Comparison of ENCODE assay signal across 20 cellular contexts in the genomic region with DNA sequence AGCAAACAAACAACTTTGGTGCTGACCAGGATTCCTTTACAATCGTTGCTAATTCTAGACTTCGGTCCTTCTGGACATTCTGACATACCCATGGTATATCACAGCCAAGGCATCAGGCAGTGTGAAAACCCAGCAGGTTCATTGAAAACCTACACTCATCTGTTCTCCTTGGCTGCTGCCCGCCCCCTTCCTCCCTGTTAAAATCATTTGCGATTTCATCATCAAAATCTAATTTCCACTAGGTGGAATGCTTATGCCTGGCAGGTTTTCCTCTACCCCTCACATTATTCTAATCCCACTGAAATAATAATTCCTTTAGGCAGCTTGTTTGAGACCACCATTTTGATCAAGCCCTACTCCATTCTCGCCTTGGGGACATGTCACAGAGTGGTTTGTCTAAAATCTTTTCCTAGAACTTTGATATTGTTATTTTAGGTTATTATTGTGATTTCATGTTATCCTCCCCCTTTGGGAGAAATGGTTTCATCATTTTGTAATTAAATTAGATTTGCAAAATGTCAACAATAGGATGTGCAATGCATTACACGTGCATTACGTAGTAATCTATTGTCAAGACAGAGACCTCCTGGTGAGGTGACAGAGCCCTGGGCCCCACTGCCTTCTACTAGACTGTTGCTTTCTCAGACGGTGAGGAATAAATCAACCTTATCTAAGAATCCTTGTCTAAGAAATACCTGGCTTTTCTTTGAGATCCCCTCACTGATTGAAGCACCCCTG.
"Had no signal": no experiment of that assay in that cellular context is flagged by ENCODE, and none has a peak within 500 bp of the region (broad histone marks: within the 10 kb centered on the region; RNA-seq: fewer than 3 reads in every experiment).

No MANE protein-coding gene starts in this region.

- H3K27me3 ChIP-seq: brain microvascular endothelial cell, heart right ventricle, neural progenitor cell, pancreas had no signal

- DNase-seq: activated CD4-positive, alpha-beta memory T cell treated with anti-CD3 and anti-CD28 coated beads, Interleukin-2, amount 10 ng/mL, durations not matched to agents 7 days and 5 days; activated CD4-positive, alpha-beta T cell treated with anti-CD3 and anti-CD28 coated beads for 36 hours; activated gamma-delta T cell; activated naive CD8-positive, alpha-beta T cell treated with anti-CD3 and anti-CD28 coated beads for 36 hours; activated T-cell treated with anti-CD3 and anti-CD28 coated beads, Interleukin-2, amount 50 U/mL, for 24 hours; anterior cingulate cortex; brain microvascular endothelial cell; effector memory CD4-positive, alpha-beta T cell; heart right ventricle; left cardiac atrium; lower lobe of right lung; midbrain; pancreas; stimulated activated CD4-positive, alpha-beta T cell treated with anti-CD3 and anti-CD28 coated beads, Interleukin-15, amount 100 ng/mL, for 24 hours; stimulated activated CD4-positive, alpha-beta T cell treated with anti-CD3 and anti-CD28 coated beads, Interleukin-4, amount 100 ng/mL, for 1 hour; stimulated activated naive CD4-positive, alpha-beta T cell; trophoblast cell; WERI-Rb-1 had no signal

- H3K9me3 Mint-ChIP-seq: activated CD4-positive, alpha-beta memory T cell treated with anti-CD3 and anti-CD28 coated beads, Interleukin-2, amount 10 ng/mL, durations not matched to agents 7 days and 5 days; activated naive CD8-positive, alpha-beta T cell treated with anti-CD3 and anti-CD28 coated beads for 36 hours; activated T-cell treated with anti-CD3 and anti-CD28 coated beads, Interleukin-2, amount 50 U/mL, for 24 hours; neural progenitor cell had no signal

- ATAC-seq: activated CD4-positive, alpha-beta T cell treated with anti-CD3 and anti-CD28 coated beads for 36 hours; heart right ventricle; left cardiac atrium; lower lobe of right lung; pancreas had no signal

- H3K27ac Mint-ChIP-seq: activated CD4-positive, alpha-beta memory T cell treated with anti-CD3 and anti-CD28 coated beads, Interleukin-2, amount 10 ng/mL, durations not matched to agents 7 days and 5 days; activated CD4-positive, alpha-beta T cell treated with anti-CD3 and anti-CD28 coated beads for 36 hours; activated naive CD8-positive, alpha-beta T cell treated with anti-CD3 and anti-CD28 coated beads for 36 hours; activated T-cell treated with anti-CD3 and anti-CD28 coated beads, Interleukin-2, amount 50 U/mL, for 24 hours; neural progenitor cell had no signal

- H3K4me3 ChIP-seq: heart right ventricle, lower lobe of right lung, neural progenitor cell, pancreas had no signal

- H3K27ac ChIP-seq: brain microvascular endothelial cell, epithelial cell of prostate, lower lobe of right lung, neural progenitor cell, pancreas, WERI-Rb-1 had no signal

- H3K36me3 ChIP-seq: brain microvascular endothelial cell, neural progenitor cell had no signal

- H3K4me3 Mint-ChIP-seq: activated CD4-positive, alpha-beta memory T cell treated with anti-CD3 and anti-CD28 coated beads, Interleukin-2, amount 10 ng/mL, durations not matched to agents 7 days and 5 days; activated CD4-positive, alpha-beta T cell treated with anti-CD3 and anti-CD28 coated beads for 36 hours; activated naive CD8-positive, alpha-beta T cell treated with anti-CD3 and anti-CD28 coated beads for 36 hours; activated T-cell treated with anti-CD3 and anti-CD28 coated beads, Interleukin-2, amount 50 U/mL, for 24 hours; neural progenitor cell had no signal

- H3K9me3 ChIP-seq: heart right ventricle, lower lobe of right lung, pancreas had no signal

- H3K4me1 ChIP-seq: lower lobe of right lung, neural progenitor cell, pancreas had no signal

- H3K27me3 Mint-ChIP-seq: activated CD4-positive, alpha-beta memory T cell treated with anti-CD3 and anti-CD28 coated beads, Interleukin-2, amount 10 ng/mL, durations not matched to agents 7 days and 5 days; activated CD4-positive, alpha-beta T cell treated with anti-CD3 and anti-CD28 coated beads for 36 hours; activated naive CD8-positive, alpha-beta T cell treated with anti-CD3 and anti-CD28 coated beads for 36 hours; activated T-cell treated with anti-CD3 and anti-CD28 coated beads, Interleukin-2, amount 50 U/mL, for 24 hours had no signal
